9 cellular contexts compared by ENCODE assay signal in genomic region chr3:71210257-71211002, GRCh38.
DNase-seq lines count a peak whose midpoint lies in the region; ATAC-seq, FAIRE-seq and TF ChIP-seq lines count a peak whose summit lies in the region.
"Had no signal": no experiment of that assay in that cellular context is flagged by ENCODE, and none has a peak within 500 bp of the region (broad histone marks: within the 10 kb centered on the region; RNA-seq: fewer than 3 reads in every experiment).

No MANE protein-coding gene starts in this region.

- peaks cover 47 to 86% (median 85%) of the 10 kb centered on the region in 3 donors for H3K4me1 Mint-ChIP-seq in naive B cell

- H3K27ac ChIP-seq in ACC112 (ENCODE audit: low read depth, low read length) (peak overlapping the region; percentile 86), kidney (ENCODE audit: low read depth in 2 of 2, low read length in 2 of 2) (no peak overlapping the region)
- H3K27ac ChIP-seq: RWPE1 had no signal

- ATAC-seq in naive B cell (ENCODE audit: low read depth in 2 of 2): no peak
- ATAC-seq in GM21786 (IDR thresholded peaks at IDR 0.05; ENCODE audit: unreplicated experiment): no peak

- peak overlapping the region in 5 of 6 donors; percentile 53 to 86 (median 74) for H3K27ac Mint-ChIP-seq in naive B cell

- peak; percentile 21 for TF ChIP-seq CTCF in epithelial cell of proximal tubule (conservative IDR thresholded peaks at IDR 0.05; ENCODE audit: low read depth, low read length)
- no peak for TF ChIP-seq CTCF in kidney (IDR thresholded peaks at IDR 0.05; ENCODE audit: borderline replicate concordance, extremely low read depth, insufficient read depth)

- peak; percentile 74 for DNase-seq in LHCN-M2 (ENCODE audit: low read depth)
- DNase-seq in epithelial cell of proximal tubule (ENCODE audit: low read depth): peak; percentile 45
- no peak for DNase-seq in naive B cell
- DNase-seq in NCI-H2107 (lab: John Stamatoyannopoulos, UW): no peak
- DNase-seq in activated CD4-positive, CD25-positive, alpha-beta regulatory T cell treated with anti-CD3 and anti-CD28 coated beads, Interleukin-2, amount 50 U/mL, for 72 hours: no peak
- DNase-seq in kidney: no peak

- no peak overlapping the region for H3K9ac ChIP-seq in kidney (ENCODE audit: low read length in 2 of 2)

- no peaks in the 10 kb centered on the region for H3K27me3 Mint-ChIP-seq in naive B cell

- H3K4me1 ChIP-seq in ACC112 (ENCODE audit: control insufficient read depth, insufficient read depth, low read length, unreplicated experiment) (peaks cover 16% of the 10 kb centered on the region), kidney (ENCODE audit: control insufficient read depth in 1 of 2, insufficient read depth in 1 of 2, low read depth in 1 of 2, low read length in 2 of 2) (peaks cover 0 to 3% of the 10 kb centered on the region in 2 donors)

- peak overlapping the region; percentile 41 for H3K4me3 ChIP-seq in ACC112 (ENCODE audit: low read depth, low read length)
- H3K4me3 ChIP-seq in epithelial cell of proximal tubule (ENCODE audit: low read depth, low read length): no peak overlapping the region
- no peak overlapping the region for H3K4me3 ChIP-seq in kidney (ENCODE audit: low read length in 2 of 2)

- no peaks in the 10 kb centered on the region for H3K79me2 ChIP-seq in ACC112 (ENCODE audit: control insufficient read depth, insufficient read depth, low read length, unreplicated experiment)

- H3K36me3 ChIP-seq in ACC112 (ENCODE audit: insufficient read depth, low read length) (no peaks in the 10 kb centered on the region), kidney (ENCODE audit: control insufficient read depth in 1 of 2, insufficient read depth in 2 of 2, low read length in 2 of 2) (no peaks in the 10 kb centered on the region)

- intact Hi-C loops in kidney (cut with DNase I): no loop called here

- peak overlapping the region in 3 of 8 donors; percentile 19 to 47 (median 25) for H3K4me3 Mint-ChIP-seq in naive B cell

- no peaks in the 10 kb centered on the region for H3K9me3 Mint-ChIP-seq in naive B cell

- FAIRE-seq in kidney (lab: Jason Lieb, UNC): no peak

- no peaks in the 10 kb centered on the region for H3K9me3 ChIP-seq in kidney (ENCODE audit: control insufficient read depth in 1 of 2, low read length in 2 of 2)

- H2AFZ ChIP-seq in ACC112 (ENCODE audit: low read length, unreplicated experiment): peak overlapping the region; percentile 46

- peaks cover 0 to 6% of the 10 kb centered on the region in 2 donors for H3K36me3 Mint-ChIP-seq in naive B cell

- H3K27me3 ChIP-seq in ACC112 (ENCODE audit: insufficient read depth, low read length): no peaks in the 10 kb centered on the region

Comparison
In these comparisons a context has a peak if more than half of its experiments do, and no peak if none do; other contexts are left out.
1. DNase-seq: peak in LHCN-M2 (single experiment) and epithelial cell of proximal tubule (single experiment); none in naive B cell (single experiment), NCI-H2107 (single experiment), activated CD4-positive, CD25-positive, alpha-beta regulatory T cell treated with anti-CD3 and anti-CD28 coated beads, Interleukin-2, amount 50 U/mL, for 72 hours (single experiment) and kidney (single experiment).